In the genomic region with DNA sequence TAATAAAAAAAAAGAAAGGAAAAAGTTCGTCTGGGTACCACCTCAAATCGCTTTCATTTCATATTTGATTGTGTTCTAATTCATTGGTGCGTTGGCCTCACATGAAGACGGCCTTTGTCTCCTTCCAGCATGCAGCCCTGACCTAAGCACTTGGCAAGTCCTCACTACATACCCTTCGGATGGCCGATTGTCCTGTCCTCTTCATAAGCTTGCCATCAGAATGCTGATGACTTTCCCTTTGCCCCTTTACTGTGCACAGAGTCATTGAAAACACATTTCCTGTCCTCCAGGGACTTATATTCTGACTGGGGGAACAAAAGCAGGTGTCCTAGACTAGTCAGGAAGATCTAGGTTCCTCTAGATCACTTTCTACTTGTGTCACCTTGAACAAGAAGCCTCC, we compare ENCODE assay signal across 23 cellular contexts.
"Had no signal": no experiment of that assay in that cellular context is flagged by ENCODE, and none has a peak within 500 bp of the region (broad histone marks: within the 10 kb centered on the region; RNA-seq: fewer than 3 reads in every experiment).

No MANE protein-coding gene starts in this region.

- H3K4me3 ChIP-seq: colonic mucosa, esophagus squamous epithelium, gastrocnemius medialis, heart right ventricle, left lung, lower lobe of right lung, mucosa of descending colon had no signal

- H3K4me1 ChIP-seq: colonic mucosa, esophagus squamous epithelium, gastrocnemius medialis, left lung, lower lobe of right lung had no signal

- ATAC-seq: esophagus mucosa, gastrocnemius medialis, heart right ventricle, left cardiac atrium, left lung, left ventricle myocardium superior, lower lobe of right lung, mucosa of descending colon had no signal

- H3K27ac ChIP-seq: colonic mucosa, epithelial cell of prostate, esophagus squamous epithelium, gastrocnemius medialis, heart right ventricle, left lung, lower lobe of right lung had no signal

- FAIRE-seq: islet of Langerhans, keratinocyte had no signal

- DNase-seq: cerebellar nuclear complex; colonic mucosa; cortex of kidney; effector memory CD4-positive, alpha-beta T cell; erythroblast; esophagus squamous epithelium; foreskin fibroblast; foreskin melanocyte; gastrocnemius medialis; glutamatergic neuron; heart right ventricle; hippocampal formation; left cardiac atrium; left lung; left ventricle myocardium superior; lower lobe of right lung; mesenchymal stem cell; mucosa of descending colon; naive B cell had no signal

- H3K36me3 ChIP-seq: colonic mucosa, esophagus squamous epithelium, gastrocnemius medialis, heart right ventricle, left lung, lower lobe of right lung had no signal

- H3K9me3 ChIP-seq: colonic mucosa, esophagus squamous epithelium, gastrocnemius medialis, left lung, lower lobe of right lung, mucosa of descending colon had no signal

- H3K27me3 ChIP-seq: colonic mucosa, esophagus squamous epithelium, gastrocnemius medialis had no signal
